15 cellular contexts compared by ENCODE assay signal in genomic region chr11:127627629-127628462, GRCh38.
DNase-seq lines count a peak whose midpoint lies in the region; ATAC-seq and TF ChIP-seq lines count a peak whose summit lies in the region.
"Had no signal": no experiment of that assay in that cellular context is flagged by ENCODE, and none has a peak within 500 bp of the region (broad histone marks: within the 10 kb centered on the region; RNA-seq: fewer than 3 reads in every experiment).

No MANE protein-coding gene starts in this region.

- no peaks in the 10 kb centered on the region for H3K9me3 Mint-ChIP-seq in type B pancreatic cell
- H3K9me3 Mint-ChIP-seq: activated CD4-positive, alpha-beta memory T cell treated with anti-CD3 and anti-CD28 coated beads, Interleukin-2, amount 10 ng/mL, durations not matched to agents 7 days and 5 days had no signal

- H3K4me3 ChIP-seq in upper lobe of right lung: no peak overlapping the region
- H3K4me3 ChIP-seq: dorsolateral prefrontal cortex, lower lobe of right lung had no signal

- H3K36me3 Mint-ChIP-seq in type B pancreatic cell: no peaks in the 10 kb centered on the region

- H3K36me3 ChIP-seq in upper lobe of right lung: no peaks in the 10 kb centered on the region
- H3K36me3 ChIP-seq: lower lobe of right lung had no signal

- no peak overlapping the region for H3K27ac Mint-ChIP-seq in type B pancreatic cell
- H3K27ac Mint-ChIP-seq: activated CD4-positive, alpha-beta memory T cell treated with anti-CD3 and anti-CD28 coated beads, Interleukin-2, amount 10 ng/mL, durations not matched to agents 7 days and 5 days had no signal

- intact Hi-C loops in upper lobe of right lung (cut with DNase I): no loop called here

- peaks cover 5% of the 10 kb centered on the region for H3K27me3 Mint-ChIP-seq in type B pancreatic cell
- H3K27me3 Mint-ChIP-seq: activated CD4-positive, alpha-beta memory T cell treated with anti-CD3 and anti-CD28 coated beads, Interleukin-2, amount 10 ng/mL, durations not matched to agents 7 days and 5 days; stimulated activated naive CD8-positive, alpha-beta T cell treated with anti-CD3 and anti-CD28 coated beads, Interleukin-15, amount 100 ng/mL, for 72 hours had no signal

- H3K4me1 Mint-ChIP-seq in type B pancreatic cell (ENCODE audit: unreplicated experiment): peaks cover 10% of the 10 kb centered on the region
- H3K4me1 Mint-ChIP-seq: activated CD4-positive, alpha-beta memory T cell treated with anti-CD3 and anti-CD28 coated beads, Interleukin-2, amount 10 ng/mL, durations not matched to agents 7 days and 5 days; stimulated activated naive CD8-positive, alpha-beta T cell treated with anti-CD3 and anti-CD28 coated beads, Interleukin-15, amount 100 ng/mL, for 72 hours had no signal

- H3K27ac ChIP-seq in upper lobe of right lung: no peak overlapping the region
- H3K27ac ChIP-seq: lower lobe of right lung had no signal

- no peaks in the 10 kb centered on the region for H3K9me3 ChIP-seq in upper lobe of right lung
- H3K9me3 ChIP-seq: lower lobe of right lung had no signal

- H3K4me1 ChIP-seq in upper lobe of right lung: no peaks in the 10 kb centered on the region
- H3K4me1 ChIP-seq: lower lobe of right lung had no signal

- no peak overlapping the region for H3K4me3 Mint-ChIP-seq in type B pancreatic cell
- H3K4me3 Mint-ChIP-seq: activated CD4-positive, alpha-beta memory T cell treated with anti-CD3 and anti-CD28 coated beads, Interleukin-2, amount 10 ng/mL, durations not matched to agents 7 days and 5 days; stimulated activated naive CD8-positive, alpha-beta T cell treated with anti-CD3 and anti-CD28 coated beads, Interleukin-15, amount 100 ng/mL, for 72 hours had no signal

- peak; percentile 55 for ATAC-seq in upper lobe of right lung
- ATAC-seq in GM18858 (IDR thresholded peaks at IDR 0.05; ENCODE audit: unreplicated experiment): no peak
- no peak for ATAC-seq in HG03097 (IDR thresholded peaks at IDR 0.05; ENCODE audit: low FRiP score, unreplicated experiment)
- ATAC-seq: stimulated activated naive CD8-positive, alpha-beta T cell treated with anti-CD3 and anti-CD28 coated beads, Interleukin-15, amount 100 ng/mL, for 72 hours had no signal

- H3K27me3 ChIP-seq in upper lobe of right lung: no peaks in the 10 kb centered on the region

- TF ChIP-seq CTCF in upper lobe of right lung (IDR thresholded peaks at IDR 0.05): no peak
- no peak for TF ChIP-seq CTCF in type B pancreatic cell (conservative IDR thresholded peaks at IDR 0.05)

- peak; percentile 3 for DNase-seq in NCI-H82 (lab: John Stamatoyannopoulos, UW)
- no peak for DNase-seq in NCI-H82 treated with DMSO at 0.1 percent for 48 hours (lab: John Stamatoyannopoulos, UW; ENCODE audit: unreplicated experiment)
- peak; percentile 99 for DNase-seq in NCI-H69 (lab: John Stamatoyannopoulos, UW)
- peak; percentile 78 for DNase-seq in islet precursor cell
- DNase-seq in upper lobe of right lung: no peak
- DNase-seq in type B pancreatic cell (ENCODE audit: extremely low spot score, unreplicated experiment): no peak
- DNase-seq: 8988T; activated CD4-positive, alpha-beta memory T cell treated with anti-CD3 and anti-CD28 coated beads, Interleukin-2, amount 10 ng/mL, durations not matched to agents 7 days and 5 days; lower lobe of right lung; stimulated activated CD4-positive, alpha-beta T cell treated with anti-CD3 and anti-CD28 coated beads, Interleukin-2, amount 100 ng/mL, for 48 hours; stimulated activated naive CD8-positive, alpha-beta T cell treated with anti-CD3 and anti-CD28 coated beads, Interleukin-15, amount 100 ng/mL, for 72 hours; T-helper 2 cell had no signal

Comparison
In these comparisons a context has a peak if more than half of its experiments do, and no peak if none do; other contexts are left out.
1. DNase-seq: peak in NCI-H82 (single experiment), NCI-H69 (single experiment) and islet precursor cell (single experiment); none in NCI-H82 treated with DMSO at 0.1 percent for 48 hours (single experiment), upper lobe of right lung (single experiment) and type B pancreatic cell (single experiment).